Comparison of ENCODE assay signal across 27 cellular contexts in the genomic region with DNA sequence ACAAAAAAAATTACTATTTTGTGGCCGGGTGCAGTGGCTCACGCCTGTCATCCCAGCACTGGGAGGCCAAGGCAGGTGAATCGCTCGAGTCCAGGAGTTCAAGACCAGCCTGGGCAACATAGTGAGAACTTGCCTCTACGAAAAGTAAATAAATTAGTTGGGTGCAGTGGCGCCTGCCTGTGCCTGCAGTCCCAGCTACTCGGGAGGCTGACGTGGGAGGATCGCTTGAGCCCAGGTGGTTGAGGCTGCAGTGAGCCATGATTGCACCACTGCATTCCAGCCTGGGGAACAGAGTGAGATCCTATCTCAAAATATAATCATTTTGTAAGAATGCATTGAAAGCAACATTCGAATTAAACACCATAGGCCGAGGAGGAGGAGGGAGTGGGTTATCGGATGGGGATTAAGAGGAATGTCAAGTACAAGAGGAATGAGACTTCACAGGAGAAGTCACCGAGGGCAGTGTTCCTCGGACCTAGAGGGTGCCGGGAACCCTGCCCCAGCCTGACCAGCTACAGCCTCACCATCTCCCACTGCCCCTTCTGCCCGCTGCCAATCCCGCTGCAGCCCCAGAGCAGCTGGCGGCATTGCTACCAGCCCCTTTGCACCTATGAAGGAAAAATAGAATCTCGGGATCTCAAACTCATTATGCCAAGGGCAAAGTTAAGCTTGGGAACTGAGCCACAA.
"Had no signal": no experiment of that assay in that cellular context is flagged by ENCODE, and none has a peak within 500 bp of the region (broad histone marks: within the 10 kb centered on the region; RNA-seq: fewer than 3 reads in every experiment).

No MANE protein-coding gene starts in this region.

- H3K27ac Mint-ChIP-seq: activated CD4-positive, alpha-beta T cell treated with anti-CD3 and anti-CD28 coated beads, Interleukin-2, amount 10 ng/mL, durations not matched to agents 24 days and 14 days; activated CD8-positive, alpha-beta memory T cell treated with anti-CD3 and anti-CD28 coated beads, Interleukin-2, amount 10 ng/mL, durations not matched to agents 7 days and 5 days; activated naive CD8-positive, alpha-beta T cell; activated T-cell treated with anti-CD3 and anti-CD28 coated beads, Interleukin-2, amount 50 U/mL, for 24 hours; activated T-helper 1 cell treated with anti-CD3 and anti-CD28 coated beads, Interleukin-12 subunit alpha, Interleukin-12 subunit beta, Interleukin-2, Interleukin-4 antibody, amounts not matched to agents 30 ng/mL and 10 ng/mL and 1 ng/mL, durations not matched to agents 14 hours and 24 hours and 36 hours; brain; T-helper 2 cell treated with Interferon-gamma antibody and Interleukin-4, amounts not matched to agents 5 μg/mL and 100 μg/mL, for 36 hours had no signal

- H3K4me1 Mint-ChIP-seq: activated B cell treated with CpG ODN at 0.5 μM for 24 hours; activated CD4-positive, alpha-beta T cell treated with anti-CD3 and anti-CD28 coated beads, Interleukin-2, amount 10 ng/mL, durations not matched to agents 24 days and 14 days; activated CD8-positive, alpha-beta memory T cell treated with anti-CD3 and anti-CD28 coated beads, Interleukin-2, amount 10 ng/mL, durations not matched to agents 7 days and 5 days had no signal

- DNase-seq: activated B cell treated with CpG ODN at 0.5 μM for 24 hours; activated CD4-positive, alpha-beta T cell treated with anti-CD3 and anti-CD28 coated beads for 1 hour; activated CD4-positive, alpha-beta T cell treated with anti-CD3 and anti-CD28 coated beads, Interleukin-2, amount 10 ng/mL, durations not matched to agents 24 days and 14 days; activated CD4-positive, alpha-beta T cell treated with anti-CD3 and anti-CD28 coated beads, Interleukin-2, amount 50 U/mL, for 48 hours; activated CD8-positive, alpha-beta memory T cell treated with anti-CD3 and anti-CD28 coated beads, Interleukin-2, amount 10 ng/mL, durations not matched to agents 7 days and 5 days; activated effector memory CD4-positive, alpha-beta T cell treated with Interleukin-2 at 50 U/mL for 16 hours; activated naive CD4-positive, alpha-beta T cell treated with Interleukin-2 at 50 U/mL for 16 hours; activated T-cell treated with anti-CD3 and anti-CD28 coated beads, Interleukin-2, amount 50 U/mL, for 24 hours; amygdala; Kasumi-1; KBM-7; NCI-H1092; NCI-H1417; NCI-H1930; NCI-H2107; NCI-H2171 treated with DMSO at 0.1 percent for 48 hours; NCI-H226; NCI-H510A; NCI-H526 treated with DMSO at 0.1 percent for 48 hours; NCI-H82; RPMI8226; SK-N-SH had no signal

- H3K36me3 Mint-ChIP-seq: activated naive CD8-positive, alpha-beta T cell had no signal

- H3K9me3 Mint-ChIP-seq: activated B cell treated with CpG ODN at 0.5 μM for 24 hours; activated CD4-positive, alpha-beta T cell treated with anti-CD3 and anti-CD28 coated beads, Interleukin-2, amount 10 ng/mL, durations not matched to agents 24 days and 14 days had no signal

- ATAC-seq: activated CD8-positive, alpha-beta memory T cell treated with anti-CD3 and anti-CD28 coated beads, Interleukin-2, amount 10 ng/mL, durations not matched to agents 7 days and 5 days; Right ventricle myocardium inferior had no signal

- H3K9me3 ChIP-seq: SK-N-SH had no signal

- H3K27me3 Mint-ChIP-seq: activated B cell treated with CpG ODN at 0.5 μM for 24 hours; activated CD4-positive, alpha-beta T cell treated with anti-CD3 and anti-CD28 coated beads, Interleukin-2, amount 10 ng/mL, durations not matched to agents 24 days and 14 days; activated CD8-positive, alpha-beta memory T cell treated with anti-CD3 and anti-CD28 coated beads, Interleukin-2, amount 10 ng/mL, durations not matched to agents 7 days and 5 days; activated naive CD8-positive, alpha-beta T cell; activated T-cell treated with anti-CD3 and anti-CD28 coated beads, Interleukin-2, amount 50 U/mL, for 24 hours; brain had no signal

- H3K4me3 Mint-ChIP-seq: activated B cell treated with CpG ODN at 0.5 μM for 24 hours; activated CD4-positive, alpha-beta T cell treated with anti-CD3 and anti-CD28 coated beads, Interleukin-2, amount 10 ng/mL, durations not matched to agents 24 days and 14 days; activated CD8-positive, alpha-beta memory T cell treated with anti-CD3 and anti-CD28 coated beads, Interleukin-2, amount 10 ng/mL, durations not matched to agents 7 days and 5 days; activated naive CD8-positive, alpha-beta T cell; activated T-cell treated with anti-CD3 and anti-CD28 coated beads, Interleukin-2, amount 50 U/mL, for 24 hours; activated T-helper 1 cell treated with anti-CD3 and anti-CD28 coated beads, Interleukin-12 subunit alpha, Interleukin-12 subunit beta, Interleukin-2, Interleukin-4 antibody, amounts not matched to agents 30 ng/mL and 10 ng/mL and 1 ng/mL, durations not matched to agents 14 hours and 24 hours and 36 hours; brain; T-helper 2 cell treated with Interferon-gamma antibody and Interleukin-4, amounts not matched to agents 5 μg/mL and 100 μg/mL, for 36 hours had no signal
